20 cellular contexts compared by ENCODE assay signal in the genomic region with DNA sequence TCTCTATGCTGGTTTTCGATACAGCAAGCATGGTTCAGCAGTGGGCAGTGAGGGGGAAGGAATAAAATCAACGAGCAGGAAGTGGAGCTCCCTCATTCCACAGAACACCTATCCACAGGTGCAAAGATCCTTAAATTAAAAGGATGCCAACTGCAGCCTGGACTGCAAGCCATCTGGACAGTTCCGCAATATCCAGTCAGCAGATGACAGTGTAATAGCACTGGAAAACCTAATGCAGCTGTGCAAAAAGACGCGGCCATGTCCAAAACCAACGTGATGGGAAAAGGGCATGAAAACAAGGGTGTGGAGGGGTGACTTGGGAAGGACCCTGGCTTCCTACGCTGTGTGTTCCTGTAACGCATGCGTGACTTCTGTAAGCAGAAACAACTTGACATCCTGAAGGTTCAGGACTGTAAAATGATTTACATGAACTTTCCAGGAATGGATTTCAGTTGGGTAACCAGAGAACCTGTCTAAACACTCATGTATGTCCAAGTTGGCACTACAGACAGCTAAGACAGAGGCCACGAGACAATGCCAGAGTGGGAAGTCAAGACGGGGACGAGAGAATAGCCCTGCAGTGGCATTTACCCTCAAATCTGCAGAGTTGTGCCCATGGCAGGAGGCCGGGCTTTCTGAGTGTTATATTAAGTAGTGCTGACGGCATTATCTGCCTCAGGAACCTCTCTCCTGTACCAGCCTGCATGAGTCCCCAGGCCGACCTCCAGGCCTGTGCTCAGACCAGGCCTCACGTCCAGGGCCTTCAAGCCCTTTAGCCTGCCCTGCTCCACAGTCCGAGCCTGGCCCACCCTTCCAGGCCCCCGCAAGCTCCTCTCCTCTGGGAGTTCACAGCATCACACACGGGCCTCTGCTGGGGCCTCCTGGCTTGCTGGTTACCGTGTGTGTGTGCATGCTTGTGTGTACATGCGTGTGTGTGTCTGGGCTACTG. TPM values are rescaled to one million over a fixed set of nuclear protein-coding genes. Genes with fewer than 3 reads are reported as not detected.
DNase-seq lines count a peak whose midpoint lies in the region; ATAC-seq and TF ChIP-seq lines count a peak whose summit lies in the region.
"Had no signal": no experiment of that assay in that cellular context is flagged by ENCODE, and none has a peak within 500 bp of the region (broad histone marks: within the 10 kb centered on the region; RNA-seq: fewer than 3 reads in every experiment).

No MANE protein-coding gene starts in this region.

- H3K4me2 ChIP-seq in BLaER1 = no peak overlapping the region
- no peak overlapping the region for H3K4me2 ChIP-seq in IMR-90 (ENCODE audit: low read depth, low read length)

- POLR2A ChIA-PET in IMR-90 (lab: Charles Lee; ENCODE audit: unreplicated experiment) = no interaction called here

- no peak overlapping the region for H3K56ac ChIP-seq in IMR-90 (ENCODE audit: extremely low read depth, insufficient read depth, low read length)

- H2BK15ac ChIP-seq in IMR-90 (ENCODE audit: low read depth, low read length) = no peak overlapping the region

- no peak overlapping the region; the same call in 1 of the 2 replicates for H3K4ac ChIP-seq in IMR-90 (ENCODE audit: low read depth, low read length)

- BruUV-seq in IMR-90 (replicated peaks; lab: Mats Ljungman, UMichigan) = no TSS peak
- no TSS peak for BruUV-seq in Calu3 (replicated peaks; lab: Mats Ljungman, UMichigan)

- H4K5ac ChIP-seq in IMR-90 (ENCODE audit: low read depth, low read length) = no peak overlapping the region

- no peak overlapping the region for H3K9ac ChIP-seq in BLaER1
- H3K9ac ChIP-seq in IMR-90 (ENCODE audit: low read depth, low read length) = no peak overlapping the region

- no peak overlapping the region for H3K27ac Mint-ChIP-seq in Calu3 (ENCODE audit: unreplicated experiment)
- peak overlapping the region in 1 of 2 donors; percentile 65 for H3K27ac Mint-ChIP-seq in effector memory CD8-positive, alpha-beta T cell

- intact Hi-C loops in IMR-90 (cut with micrococcal nuclease) = no loop called here
- intact Hi-C loops in right cardiac atrium (cut with DNase I) = no loop called here
- intact Hi-C loops in sigmoid colon (cut with DNase I) = loop anchor here (5.0 kb wide), 1 partner anchor 33 kb away; no protein-coding TSS in a partner anchor
- intact Hi-C loops in Calu3 (cut with micrococcal nuclease; ENCODE audit: unreplicated experiment) = no loop called here

- H3K9me1 ChIP-seq in IMR-90 (ENCODE audit: insufficient read depth, low read length) = peaks cover 45% of the 10 kb centered on the region

- no peak overlapping the region for H3K18ac ChIP-seq in IMR-90 (ENCODE audit: low read depth, low read length)

- no peak overlapping the region for H2BK120ac ChIP-seq in IMR-90 (ENCODE audit: low read depth, low read length)

- CTCF ChIA-PET in IMR-90 (lab: Yijun Ruan, JAX) = interaction anchor here (0.6 kb wide), 1 partner anchor 125 kb away, joined by 3 read pairs; no protein-coding TSS in a partner anchor
- CTCF ChIA-PET in Calu3 (lab: Charles Lee) = interaction anchor here (0.6 kb wide), 1 partner anchor 17 kb away, joined by 3 read pairs; no protein-coding TSS in a partner anchor

- peaks cover 12% of the 10 kb centered on the region for H3K36me3 Mint-ChIP-seq in Calu3 (ENCODE audit: insufficient read depth, unreplicated experiment)
- H3K36me3 Mint-ChIP-seq in effector memory CD8-positive, alpha-beta T cell (ENCODE audit: insufficient read depth) = peaks cover 45% of the 10 kb centered on the region

- no peaks in the 10 kb centered on the region for H3K4me1 Mint-ChIP-seq in Calu3 (ENCODE audit: low read depth, unreplicated experiment)
- H3K4me1 Mint-ChIP-seq in effector memory CD8-positive, alpha-beta T cell (ENCODE audit: low read depth in 2 of 2) = peaks cover 23 to 40% of the 10 kb centered on the region in 2 donors
- H3K4me1 Mint-ChIP-seq: CD14-positive monocyte had no signal

- in situ Hi-C loops in IMR-90 (cut with MboI; ENCODE audit: low sequenced_read_pairs) = no loop called here

- H2AK9ac ChIP-seq in IMR-90 (replicated peaks; ENCODE audit: low read depth, low read length, poor library complexity) = no peak overlapping the region

- no peak for TF ChIP-seq EP300 in sigmoid colon (IDR thresholded peaks at IDR 0.05)

- DNase-seq in IMR-90 (no peak), right cardiac atrium (peak in 1 of 3 donors; percentile 29), sigmoid colon (no peak), Calu3 (no peak)
- no peak for DNase-seq in effector memory CD8-positive, alpha-beta T cell
- DNase-seq: ACHN, AML-193, GDM1, H9, Kasumi-1, MM.1S, NCI-H1092, NCI-H146, NCI-H2029 treated with DMSO at 0.1 percent for 48 hours, NCI-H2171, NCI-H446 treated with DMSO at 0.1 percent for 48 hours had no signal

- H3K27ac ChIP-seq in BLaER1 = peak overlapping the region; percentile 21; the same call in 1 of the 2 replicates
- no peak overlapping the region for H3K27ac ChIP-seq in IMR-90 (ENCODE audit: insufficient read depth, low read length)
- H3K27ac ChIP-seq in right cardiac atrium (ENCODE audit: low read length) = peak overlapping the region; percentile 4
- H3K27ac ChIP-seq in sigmoid colon = peak overlapping the region in 3 of 4 donors; percentile 73 to 78 (median 78)

- H3K9me3 Mint-ChIP-seq in Calu3 (ENCODE audit: low read depth, unreplicated experiment) = no peaks in the 10 kb centered on the region
- no peaks in the 10 kb centered on the region for H3K9me3 Mint-ChIP-seq in effector memory CD8-positive, alpha-beta T cell
- H3K9me3 Mint-ChIP-seq: CD14-positive monocyte, H9 had no signal

- H3K27me3 ChIP-seq in BLaER1 (no peaks in the 10 kb centered on the region), IMR-90 (ENCODE audit: control insufficient read depth, insufficient read depth, low read length) (no peaks in the 10 kb centered on the region), right cardiac atrium (ENCODE audit: control insufficient read depth, insufficient read depth) (no peaks in the 10 kb centered on the region), sigmoid colon (no peaks in the 10 kb centered on the region)

- peaks cover 48 to 91% of the 10 kb centered on the region in 2 experiments for H3K79me1 ChIP-seq in IMR-90 (ENCODE audit: low read depth in 1 of 2, low read length in 2 of 2)

- H3K14ac ChIP-seq in IMR-90 (replicated peaks; ENCODE audit: low read depth, low read length) = no peak overlapping the region

- H3K4me1 ChIP-seq in BLaER1 = peaks cover 78% of the 10 kb centered on the region
- H3K4me1 ChIP-seq in IMR-90 (ENCODE audit: control insufficient read depth, insufficient read depth, low read length) = peaks cover 40% of the 10 kb centered on the region
- peaks cover 10% of the 10 kb centered on the region for H3K4me1 ChIP-seq in right cardiac atrium (ENCODE audit: control insufficient read depth, insufficient read depth, low read length)
- peaks cover 0 to 80% (median 62%) of the 10 kb centered on the region in 4 donors for H3K4me1 ChIP-seq in sigmoid colon

- no peak overlapping the region for H4K91ac ChIP-seq in IMR-90 (ENCODE audit: insufficient read depth, low read depth, low read length)

- H4K20me1 ChIP-seq in BLaER1 (peaks cover 93% of the 10 kb centered on the region), IMR-90 (ENCODE audit: insufficient read depth, low read length) (peaks cover 43% of the 10 kb centered on the region)

- no peaks in the 10 kb centered on the region for H3K9me3 ChIP-seq in BLaER1
- no peaks in the 10 kb centered on the region for H3K9me3 ChIP-seq in IMR-90 (ENCODE audit: control insufficient read depth, insufficient read depth, low read length)
- H3K9me3 ChIP-seq in right cardiac atrium (ENCODE audit: control insufficient read depth, low read length) = no peaks in the 10 kb centered on the region
- no peaks in the 10 kb centered on the region for H3K9me3 ChIP-seq in sigmoid colon

- dilution Hi-C loops in IMR-90 (cut with HindIII; ENCODE audit: low sequenced_read_pairs, unreplicated experiment) = no loop called here

- TF ChIP-seq POLR2A in IMR-90 (IDR thresholded peaks at IDR 0.05; ENCODE audit: low read depth, low read length) (no peak), sigmoid colon (IDR thresholded peaks at IDR 0.05) (no peak)

- TF ChIP-seq CTCF in IMR-90 (conservative IDR thresholded peaks at IDR 0.05; ENCODE audit: low read depth, low read length) (no peak), sigmoid colon (IDR thresholded peaks at IDR 0.05) (no peak), Calu3 (IDR thresholded peaks at IDR 0.05; ENCODE audit: unreplicated experiment) (no peak)

- no peak overlapping the region for H2BK20ac ChIP-seq in IMR-90 (ENCODE audit: low read depth, low read length)

- H3K23ac ChIP-seq in IMR-90 (ENCODE audit: low read depth, low read length) = no peak overlapping the region

- H3K36me3 ChIP-seq in BLaER1 (peaks cover 75% of the 10 kb centered on the region), IMR-90 (ENCODE audit: control insufficient read depth, insufficient read depth, low read length) (peaks cover 37% of the 10 kb centered on the region), sigmoid colon (peaks cover 0 to 36% (median 9%) of the 10 kb centered on the region in 4 donors)

- no peak for TF ChIP-seq RAD21 in IMR-90 (IDR thresholded peaks at IDR 0.05; ENCODE audit: low read length)

- H2AK5ac ChIP-seq in IMR-90 (ENCODE audit: low read depth, low read length) = peak overlapping the region; percentile 17; the same call in 1 of the 2 replicates

- no peak overlapping the region for H4K8ac ChIP-seq in IMR-90 (ENCODE audit: low read depth in 2 of 2, low read length in 2 of 2)

- no peak overlapping the region for H2AFZ ChIP-seq in IMR-90 (replicated peaks; ENCODE audit: low read length, poor library complexity)

- H3K4me3 Mint-ChIP-seq in Calu3 (ENCODE audit: low read depth, unreplicated experiment) = no peak overlapping the region
- H3K4me3 Mint-ChIP-seq in effector memory CD8-positive, alpha-beta T cell = no peak overlapping the region
- H3K4me3 Mint-ChIP-seq: CD14-positive monocyte, H9 had no signal

- 91% methylated on average over 8 of the region's 21 CpGs; no CpG with 5 or more reads in 1 of the 2 experiments for WGBS in IMR-90 (ENCODE audit: extremely low coverage in 2 of 2, insufficient read length in 1 of 2), 2 experiments
- WGBS in right cardiac atrium = 82% methylated on average over 21 of the region's 21 CpGs
- 93 to 94% methylated on average over 21 of the region's 21 CpGs for WGBS in sigmoid colon, 2 donors

- no peak overlapping the region for H2BK5ac ChIP-seq in IMR-90 (ENCODE audit: low read depth, low read length, poor library complexity, severe bottlenecking)

- no peak overlapping the region for H3K4me3 ChIP-seq in BLaER1
- no peak overlapping the region for H3K4me3 ChIP-seq in IMR-90 (ENCODE audit: insufficient read depth, low read depth, low read length)
- no peak overlapping the region for H3K4me3 ChIP-seq in right cardiac atrium (ENCODE audit: low read length)
- no peak overlapping the region for H3K4me3 ChIP-seq in sigmoid colon

- H3K27me3 Mint-ChIP-seq in Calu3 (ENCODE audit: unreplicated experiment) = no peaks in the 10 kb centered on the region
- H3K27me3 Mint-ChIP-seq in effector memory CD8-positive, alpha-beta T cell = no peaks in the 10 kb centered on the region

- no peak for ATAC-seq in IMR-90 (ENCODE audit: low read depth)
- ATAC-seq in right cardiac atrium = no peak
- ATAC-seq in effector memory CD8-positive, alpha-beta T cell (replicated peaks) = no peak
- no peak for ATAC-seq in HG02885 (IDR thresholded peaks at IDR 0.05; ENCODE audit: poor library complexity, unreplicated experiment)
- ATAC-seq: Panc1 had no signal

RNA-seq across cellular contexts. Expression of a gene that starts 26.5 kb away (rescaled TPM):
- total RNA-seq in IMR-90 (2012; rRNA removed) (0.54 and 1.4 TPM in 2 replicates), right cardiac atrium (10 to 100 TPM in 2 of 4 donors, 1 to 10 TPM in 2; 8.9 to 14.2 (median 9.9) TPM), sigmoid colon (10 to 100 TPM in 2 of 4 donors, 1 to 10 TPM in 2; 4.9 to 18.6 (median 9.7) TPM), Calu3 (2022) (39.9 and 45.7 TPM in 2 replicates)
- polyA plus RNA-seq in IMR-90 (2012; rRNA removed) (4.9 and 5.6 TPM in 2 replicates), right cardiac atrium (7.1 TPM), sigmoid colon (10 to 100 TPM in 1 of 3 donors, 1 to 10 TPM in 2; 3.6 to 13.7 (median 3.7) TPM)
- 2.2 and 2.4 TPM in 2 replicates for polyA plus RNA-seq in IMR-90 (2012; cell fraction: cytosol; rRNA removed)
- polyA plus RNA-seq in IMR-90 (2012; cell fraction: nucleus; rRNA removed; ENCODE audit: low replicate concordance) = 34.4 and 78.7 TPM in 2 replicates

RNA-seq across cellular contexts. Expression of a gene that starts 35.9 kb away (rescaled TPM):
- total RNA-seq in IMR-90 (2012; rRNA removed) (1.4 and 1.7 TPM in 2 replicates), right cardiac atrium (1 to 10 TPM; 1.9 to 5.8 (median 3.8) TPM), sigmoid colon (10 to 100 TPM in 1 of 4 donors, 1 to 10 TPM in 3; 6.1 to 14.4 (median 8.1) TPM), Calu3 (2022) (4.3 and 5.5 TPM in 2 replicates)
- polyA plus RNA-seq in IMR-90 (2012; rRNA removed) (3.1 TPM in 2 replicates), right cardiac atrium (3.6 TPM), sigmoid colon (1 to 10 TPM; 1.6 to 6.4 (median 2.4) TPM)
- polyA plus RNA-seq in IMR-90 (2012; cell fraction: cytosol; rRNA removed) = 2.2 and 3.0 TPM in 2 replicates
- 27.6 and 28.8 TPM in 2 replicates for polyA plus RNA-seq in IMR-90 (2012; cell fraction: nucleus; rRNA removed; ENCODE audit: low replicate concordance)

RNA-seq across cellular contexts. Expression of a gene that starts 36.9 kb away (rescaled TPM):
- total RNA-seq in IMR-90 (2012; rRNA removed) (297 and 375 TPM in 2 replicates), right cardiac atrium (100 to 1,000 TPM; 515 to 756 (median 624) TPM), sigmoid colon (100 to 1,000 TPM; 242 to 447 (median 353) TPM), Calu3 (2022) (133 and 143 TPM in 2 replicates)
- polyA plus RNA-seq in IMR-90 (2012; rRNA removed) (1,140 and 1,276 TPM in 2 replicates), right cardiac atrium (1,214 TPM), sigmoid colon (100 to 1,000 TPM; 363 to 450 (median 395) TPM)
- polyA plus RNA-seq in IMR-90 (2012; cell fraction: cytosol; rRNA removed) = 644 and 1,099 TPM in 2 replicates
- 285 and 599 TPM in 2 replicates for polyA plus RNA-seq in IMR-90 (2012; cell fraction: nucleus; rRNA removed; ENCODE audit: low replicate concordance)

RNA-seq across cellular contexts. Expression of a gene that starts 37.4 kb away (rescaled TPM):
- total RNA-seq in IMR-90 (2012; rRNA removed) = 42.5 and 46.7 TPM in 2 replicates
- 111 and 165 TPM in 2 replicates for polyA plus RNA-seq in IMR-90 (2012; rRNA removed)
- polyA plus RNA-seq in IMR-90 (2012; cell fraction: cytosol; rRNA removed) = 75.6 and 136 TPM in 2 replicates
- 170 and 215 TPM in 2 replicates for polyA plus RNA-seq in IMR-90 (2012; cell fraction: nucleus; rRNA removed; ENCODE audit: low replicate concordance)
- 10 to 100 TPM; 54.8 to 73.8 (median 67.7) TPM for total RNA-seq in right cardiac atrium
- 49.6 TPM for polyA plus RNA-seq in right cardiac atrium
- 10 to 100 TPM; 63.1 to 86.4 (median 82.7) TPM for total RNA-seq in sigmoid colon
- 10 to 100 TPM; 27.0 to 47.5 (median 27.6) TPM for polyA plus RNA-seq in sigmoid colon
- total RNA-seq in Calu3 (2022) = 57.0 and 58.4 TPM in 2 replicates
